Comparison of ENCODE assay signal across 8 cellular contexts in the genomic region with DNA sequence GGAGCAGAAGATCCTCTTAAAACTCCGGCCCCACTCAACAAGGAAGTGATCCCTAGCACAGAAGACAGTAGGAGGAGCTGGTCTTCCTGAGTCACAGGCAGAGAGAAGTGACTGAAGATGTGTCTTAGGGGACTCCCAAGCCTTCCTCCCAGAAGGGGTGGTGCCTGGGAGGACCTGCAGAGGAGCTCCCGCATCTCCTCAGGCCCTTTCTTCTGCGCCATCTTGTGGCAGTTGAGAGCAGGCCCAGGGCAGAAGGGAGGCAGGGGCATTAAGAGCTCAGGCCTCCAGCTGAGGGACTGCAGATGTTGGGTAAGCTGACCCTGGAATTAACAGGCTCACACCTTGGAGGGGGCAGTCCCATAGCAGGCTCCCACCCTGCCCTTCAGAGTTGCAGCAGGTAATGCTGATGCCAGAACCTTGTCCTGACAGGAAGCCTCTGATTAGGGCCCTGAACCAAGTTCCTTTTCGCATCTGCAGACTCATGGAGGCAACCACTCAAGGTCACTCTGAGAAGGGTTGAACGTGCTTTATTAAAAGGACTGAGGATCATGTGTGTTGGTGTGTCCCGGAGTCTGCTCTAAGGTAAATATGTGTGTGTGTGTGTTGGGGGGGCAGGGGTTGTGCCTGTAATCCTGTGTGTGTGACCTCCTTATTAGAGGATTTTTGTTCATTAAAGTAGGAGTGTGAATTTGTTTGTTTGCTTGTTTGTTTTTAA.
DNase-seq lines count a peak whose midpoint lies in the region; ATAC-seq and TF ChIP-seq lines count a peak whose summit lies in the region.
"Not testable (repeated sequence)": the region's sequence is repeated elsewhere in the genome, so short reads cannot be mapped to it uniquely, and the experiment has no call there.

No MANE protein-coding gene starts in this region.

- 93% methylated on average over 4 of the region's 6 CpGs; no CpG with 5 or more reads in 1 of the 2 experiments for WGBS in endodermal cell (ENCODE audit: insufficient coverage in 1 of 2, insufficient read length in 1 of 2), 2 experiments

- not testable (repeated sequence) for H3K36me3 ChIP-seq in endodermal cell (ENCODE audit: control insufficient read depth, insufficient read depth, low read length)

- ATAC-seq in GM21576 (IDR thresholded peaks at IDR 0.05; ENCODE audit: unreplicated experiment) (peak; percentile 69), HG03280 (IDR thresholded peaks at IDR 0.05; ENCODE audit: unreplicated experiment) (peak; percentile 73)
- ATAC-seq in activated CD8-positive, alpha-beta T cell treated with anti-CD3 and anti-CD28 coated beads, Interleukin-2, amount 10 ng/mL, durations not matched to agents 7 days and 5 days, result peak; percentile 77
- ATAC-seq in naive thymus-derived CD8-positive, alpha-beta T cell, result peak; percentile 45 to 71

- peak overlapping the region; percentile 87 for H3K4me3 Mint-ChIP-seq in activated CD8-positive, alpha-beta T cell treated with anti-CD3 and anti-CD28 coated beads, Interleukin-2, amount 10 ng/mL, durations not matched to agents 7 days and 5 days
- H3K4me3 Mint-ChIP-seq in endodermal cell, result not testable (repeated sequence)
- peak overlapping the region; percentile 76 to 92 (median 88) for H3K4me3 Mint-ChIP-seq in naive thymus-derived CD8-positive, alpha-beta T cell

- H3K9me3 Mint-ChIP-seq in activated CD8-positive, alpha-beta T cell treated with anti-CD3 and anti-CD28 coated beads, Interleukin-2, amount 10 ng/mL, durations not matched to agents 7 days and 5 days (ENCODE audit: insufficient read depth); endodermal cell; naive thymus-derived CD8-positive, alpha-beta T cell: not testable (repeated sequence)

- H3K36me3 Mint-ChIP-seq in activated CD8-positive, alpha-beta T cell treated with anti-CD3 and anti-CD28 coated beads, Interleukin-2, amount 10 ng/mL, durations not matched to agents 7 days and 5 days (ENCODE audit: low read depth), result peaks cover 36% of the 10 kb centered on the region
- H3K36me3 Mint-ChIP-seq in endodermal cell (ENCODE audit: low read depth); naive thymus-derived CD8-positive, alpha-beta T cell: not testable (repeated sequence)

- CTCF ChIA-PET in activated CD8-positive, alpha-beta T cell treated with anti-CD3 and anti-CD28 coated beads, Interleukin-2, amount 10 ng/mL, durations not matched to agents 7 days and 5 days (lab: Charles Lee), result interaction anchor here (0.7 to 4.7 kb wide), 20 partner anchors 8 to 241 kb away, joined by 3 to 47 read pairs (median 4); no protein-coding TSS in a partner anchor

- H3K27ac Mint-ChIP-seq in activated CD8-positive, alpha-beta T cell treated with anti-CD3 and anti-CD28 coated beads, Interleukin-2, amount 10 ng/mL, durations not matched to agents 7 days and 5 days, result peak overlapping the region; percentile 92
- peak overlapping the region; percentile 30 for H3K27ac Mint-ChIP-seq in endodermal cell
- H3K27ac Mint-ChIP-seq in naive thymus-derived CD8-positive, alpha-beta T cell, result peak overlapping the region; percentile 25 to 97 (median 92)

- H3K9me3 ChIP-seq in endodermal cell (ENCODE audit: control insufficient read depth, low read length), result not testable (repeated sequence)

- H3K27ac ChIP-seq in endodermal cell (ENCODE audit: low read depth, low read length), result not testable (repeated sequence)

- not testable (repeated sequence) for H3K9ac ChIP-seq in endodermal cell (ENCODE audit: extremely low read depth, low read length, poor library complexity, severe bottlenecking)

- H3K27me3 Mint-ChIP-seq in activated CD8-positive, alpha-beta T cell treated with anti-CD3 and anti-CD28 coated beads, Interleukin-2, amount 10 ng/mL, durations not matched to agents 7 days and 5 days (ENCODE audit: low read depth); endodermal cell (ENCODE audit: insufficient read depth); naive thymus-derived CD8-positive, alpha-beta T cell: not testable (repeated sequence)

- not testable (repeated sequence) for H3K4me1 ChIP-seq in endodermal cell (ENCODE audit: control insufficient read depth, insufficient read depth, low read length)

- TF ChIP-seq CTCF in GM13976 (IDR thresholded peaks at IDR 0.05; ENCODE audit: borderline replicate concordance, control extremely low read depth, extremely low read depth, insufficient read depth, missing control alignments) (peak; percentile 63), endodermal cell (conservative IDR thresholded peaks at IDR 0.05) (peak; percentile 70)

- in situ Hi-C loops in GM13976 (cut with MboI; ENCODE audit: low sequenced_read_pairs, unreplicated experiment), result loop anchor here (25.0 kb wide), 1 partner anchor 438 kb away; a partner anchor contains a TSS

- peaks cover 48% of the 10 kb centered on the region for H3K4me1 Mint-ChIP-seq in activated CD8-positive, alpha-beta T cell treated with anti-CD3 and anti-CD28 coated beads, Interleukin-2, amount 10 ng/mL, durations not matched to agents 7 days and 5 days (ENCODE audit: low read depth)
- H3K4me1 Mint-ChIP-seq in endodermal cell, result peaks cover 16% of the 10 kb centered on the region
- H3K4me1 Mint-ChIP-seq in naive thymus-derived CD8-positive, alpha-beta T cell, result peaks cover 9 to 72% (median 39%) of the 10 kb centered on the region in 4 donors

- DNase-seq in A172 (ENCODE audit: low spot score) (peak; percentile 38), NOMO-1 treated with dmso at 0.1 percent for 144 hours (lab: John Stamatoyannopoulos, UW; ENCODE audit: unreplicated experiment) (peak; percentile 45), endodermal cell (peak; percentile 89)
- not testable (repeated sequence) for DNase-seq in GM13976 (ENCODE audit: low spot score)
- DNase-seq in activated CD8-positive, alpha-beta T cell treated with anti-CD3 and anti-CD28 coated beads, Interleukin-2, amount 10 ng/mL, durations not matched to agents 7 days and 5 days, result peak; percentile 76
- peak in 4 of 10 donors; percentile 29 to 63 (median 51) for DNase-seq in naive thymus-derived CD8-positive, alpha-beta T cell

- not testable (repeated sequence) for H3K27me3 ChIP-seq in endodermal cell (ENCODE audit: control insufficient read depth, insufficient read depth, low read length, poor library complexity, severe bottlenecking)

- H3K4me3 ChIP-seq in endodermal cell (ENCODE audit: low read length), result not testable (repeated sequence)

- POLR2A ChIA-PET in activated CD8-positive, alpha-beta T cell treated with anti-CD3 and anti-CD28 coated beads, Interleukin-2, amount 10 ng/mL, durations not matched to agents 7 days and 5 days (lab: Charles Lee), result interaction anchor here (1.3 kb wide), 1 partner anchor 134 kb away, joined by 3 read pairs; no protein-coding TSS in a partner anchor
- POLR2A ChIA-PET in naive thymus-derived CD8-positive, alpha-beta T cell (lab: Charles Lee), result not testable (repeated sequence)

Comparison
In these comparisons a context has a peak if more than half of its experiments do, and no peak if none do; other contexts are left out.
1. H3K27ac Mint-ChIP-seq: peak in every context shown above with its lines; median percentile 92 in activated CD8-positive, alpha-beta T cell treated with anti-CD3 and anti-CD28 coated beads, Interleukin-2, amount 10 ng/mL, durations not matched to agents 7 days and 5 days; 92 in naive thymus-derived CD8-positive, alpha-beta T cell; 30 in endodermal cell.